18 cellular contexts compared by ENCODE assay signal in genomic region chr22:38290347-38290746, GRCh38. TPM values are rescaled to one million over a fixed set of nuclear protein-coding genes. Genes with fewer than 3 reads are reported as not detected.
DNase-seq lines count a peak whose midpoint lies in the region; ATAC-seq and TF ChIP-seq lines count a peak whose summit lies in the region.
"Had no signal": no experiment of that assay in that cellular context is flagged by ENCODE, and none has a peak within 500 bp of the region (broad histone marks: within the 10 kb centered on the region; RNA-seq: fewer than 3 reads in every experiment).

No MANE protein-coding gene starts in this region.

- no peak overlapping the region for H2BK120ac ChIP-seq in IMR-90 (ENCODE audit: low read depth, low read length)

- no peak overlapping the region for H3K18ac ChIP-seq in IMR-90 (ENCODE audit: low read depth, low read length)

- H4K8ac ChIP-seq in IMR-90 (ENCODE audit: low read depth in 2 of 2, low read length in 2 of 2) = no peak overlapping the region

- H3K79me1 ChIP-seq in IMR-90 (ENCODE audit: low read depth in 1 of 2, low read length in 2 of 2) = peaks cover 11 to 71% of the 10 kb centered on the region in 2 experiments

- H4K20me1 ChIP-seq in IMR-90 (ENCODE audit: insufficient read depth, low read length) = peaks cover 44% of the 10 kb centered on the region

- POLR2A ChIA-PET in IMR-90 (lab: Charles Lee; ENCODE audit: unreplicated experiment) = interaction anchor here (0.7 kb wide), 2 partner anchors 19 to 33 kb away, joined by 3 read pairs; no protein-coding TSS in a partner anchor
- POLR2A ChIA-PET in RWPE1 (lab: Yijun Ruan, JAX; ENCODE audit: low non-redundant PET) = no interaction called here

- H2AK5ac ChIP-seq in IMR-90 (ENCODE audit: low read depth, low read length) = no peak overlapping the region

- H2BK15ac ChIP-seq in IMR-90 (ENCODE audit: low read depth, low read length) = no peak overlapping the region

- no peak for TF ChIP-seq EP300 in tibial nerve (IDR thresholded peaks at IDR 0.05)
- TF ChIP-seq EP300 in esophagus muscularis mucosa (IDR thresholded peaks at IDR 0.05) = no peak

- no TSS peak for BruUV-seq in IMR-90 (replicated peaks; lab: Mats Ljungman, UMichigan)

- no peak overlapping the region for H4K91ac ChIP-seq in IMR-90 (ENCODE audit: insufficient read depth, low read depth, low read length)

- no peak for ATAC-seq in IMR-90 (ENCODE audit: low read depth)
- no peak for ATAC-seq in lower lobe of right lung
- ATAC-seq in HG02798 (IDR thresholded peaks at IDR 0.05; ENCODE audit: poor library complexity, unreplicated experiment) = no peak
- ATAC-seq: activated CD4-positive, alpha-beta T cell treated with anti-CD3 and anti-CD28 coated beads for 36 hours had no signal

- H3K4ac ChIP-seq in IMR-90 (ENCODE audit: low read depth, low read length) = no peak overlapping the region

- no peak overlapping the region for H4K5ac ChIP-seq in IMR-90 (ENCODE audit: low read depth, low read length)

- H3K23ac ChIP-seq in IMR-90 (ENCODE audit: low read depth, low read length) = no peak overlapping the region

- no peak overlapping the region for H3K56ac ChIP-seq in IMR-90 (ENCODE audit: extremely low read depth, insufficient read depth, low read length)

- H3K4me3 ChIP-seq in IMR-90 (ENCODE audit: insufficient read depth, low read depth, low read length) (no peak overlapping the region), lower lobe of right lung (no peak overlapping the region), tibial nerve (no peak overlapping the region), esophagus muscularis mucosa (no peak overlapping the region)
- H3K4me3 ChIP-seq: MG63, thoracic aorta had no signal

- intact Hi-C loops in IMR-90 (cut with micrococcal nuclease) (no loop called here), lower lobe of right lung (cut with DNase I) (no loop called here), esophagus muscularis mucosa (cut with DNase I) (no loop called here)

- H3K27me3 ChIP-seq in IMR-90 (ENCODE audit: control insufficient read depth, insufficient read depth, low read length) (no peaks in the 10 kb centered on the region), lower lobe of right lung (ENCODE audit: low read depth) (no peaks in the 10 kb centered on the region), tibial nerve (no peaks in the 10 kb centered on the region), esophagus muscularis mucosa (no peaks in the 10 kb centered on the region)
- H3K27me3 ChIP-seq: brain microvascular endothelial cell, MG63 had no signal

- CTCF ChIA-PET in IMR-90 (lab: Yijun Ruan, JAX) = interaction anchor here (0.6 kb wide), 1 partner anchor 683 kb away, joined by 4 read pairs; no protein-coding TSS in a partner anchor
- CTCF ChIA-PET in RWPE1 (lab: Yijun Ruan, JAX) = no interaction called here

- no peak overlapping the region for H3K4me2 ChIP-seq in IMR-90 (ENCODE audit: low read depth, low read length)

- H2BK5ac ChIP-seq in IMR-90 (ENCODE audit: low read depth, low read length, poor library complexity, severe bottlenecking) = no peak overlapping the region

- in situ Hi-C loops in IMR-90 (cut with MboI; ENCODE audit: low sequenced_read_pairs) = no loop called here

- DNase-seq in IMR-90 (no peak), RWPE1 (ENCODE audit: low spot score) (no peak), lower lobe of right lung (no peak), tibial nerve (ENCODE audit: low spot score in 2 of 2) (no peak), esophagus muscularis mucosa (ENCODE audit: extremely low spot score) (no peak), NCI-H2029 (lab: John Stamatoyannopoulos, UW) (no peak)
- DNase-seq: activated CD4-positive, alpha-beta T cell treated with anti-CD3 and anti-CD28 coated beads for 36 hours; AML-193; brain microvascular endothelial cell; foreskin fibroblast; left cardiac atrium; MG63; NCI-H1694 treated with DMSO at 0.1 percent for 48 hours; NCI-H226; NK-92 treated with Interleukin-12 subunit alpha and Interleukin-12 subunit beta, amount 100 ng/mL, for 24 hours; stimulated activated CD4-positive, alpha-beta T cell treated with anti-CD3 and anti-CD28 coated beads, Interleukin-15, amount 100 ng/mL, for 24 hours had no signal

- TF ChIP-seq CTCF in IMR-90 (conservative IDR thresholded peaks at IDR 0.05; ENCODE audit: low read depth, low read length) (no peak), RWPE1 (conservative IDR thresholded peaks at IDR 0.05; ENCODE audit: low read depth) (no peak), lower lobe of right lung (IDR thresholded peaks at IDR 0.05) (no peak), tibial nerve (IDR thresholded peaks at IDR 0.05) (no peak), esophagus muscularis mucosa (IDR thresholded peaks at IDR 0.05) (no peak)

- H3K9me3 ChIP-seq in IMR-90 (ENCODE audit: control insufficient read depth, insufficient read depth, low read length) = no peaks in the 10 kb centered on the region
- no peaks in the 10 kb centered on the region for H3K9me3 ChIP-seq in lower lobe of right lung
- H3K9me3 ChIP-seq in tibial nerve = no peaks in the 10 kb centered on the region
- H3K9me3 ChIP-seq in esophagus muscularis mucosa = no peaks in the 10 kb centered on the region
- H3K9me3 ChIP-seq: MG63, thoracic aorta had no signal

- TF ChIP-seq POLR2A in IMR-90 (IDR thresholded peaks at IDR 0.05; ENCODE audit: low read depth, low read length) = no peak
- TF ChIP-seq POLR2A in tibial nerve (IDR thresholded peaks at IDR 0.05) = no peak
- no peak for TF ChIP-seq POLR2A in esophagus muscularis mucosa (IDR thresholded peaks at IDR 0.05; ENCODE audit: low read depth)

- TF ChIP-seq RAD21 in IMR-90 (IDR thresholded peaks at IDR 0.05; ENCODE audit: low read length) = no peak

- no peak overlapping the region for H3K27ac ChIP-seq in IMR-90 (ENCODE audit: insufficient read depth, low read length)
- H3K27ac ChIP-seq in RWPE1 = peak overlapping the region; percentile 63
- peak overlapping the region; percentile 43 for H3K27ac ChIP-seq in lower lobe of right lung
- H3K27ac ChIP-seq in tibial nerve = peak overlapping the region in 3 of 4 donors; percentile 34 to 73 (median 58)
- peak overlapping the region in 1 of 4 donors; percentile 19 for H3K27ac ChIP-seq in esophagus muscularis mucosa (replicated peaks in 1 of 4)
- H3K27ac ChIP-seq: brain microvascular endothelial cell, thoracic aorta had no signal

- H3K36me3 ChIP-seq in IMR-90 (ENCODE audit: control insufficient read depth, insufficient read depth, low read length) (peaks cover 63% of the 10 kb centered on the region), lower lobe of right lung (peaks cover 63% of the 10 kb centered on the region), tibial nerve (peaks cover 0 to 75% (median 13%) of the 10 kb centered on the region in 3 donors), esophagus muscularis mucosa (peaks cover 30 to 66% (median 64%) of the 10 kb centered on the region in 4 donors)

- no peak overlapping the region for H3K14ac ChIP-seq in IMR-90 (replicated peaks; ENCODE audit: low read depth, low read length)

- H2AK9ac ChIP-seq in IMR-90 (replicated peaks; ENCODE audit: low read depth, low read length, poor library complexity) = peak overlapping the region; percentile 61

- no peak overlapping the region for H3K9ac ChIP-seq in IMR-90 (ENCODE audit: low read depth, low read length)

- no peak overlapping the region for H2BK20ac ChIP-seq in IMR-90 (ENCODE audit: low read depth, low read length)

- WGBS in IMR-90 (ENCODE audit: extremely low coverage in 2 of 2, insufficient read length in 1 of 2), 2 experiments = 83% methylated on average over 5 of the region's 8 CpGs; no CpG with 5 or more reads in 1 of the 2 experiments
- 81 to 87% methylated on average over 8 of the region's 8 CpGs for WGBS in tibial nerve, 2 donors
- WGBS in esophagus muscularis mucosa = 80% methylated on average over 3 of the region's 8 CpGs

- no peak overlapping the region for H2AFZ ChIP-seq in IMR-90 (replicated peaks; ENCODE audit: low read length, poor library complexity)

- dilution Hi-C loops in IMR-90 (cut with HindIII; ENCODE audit: low sequenced_read_pairs, unreplicated experiment) = no loop called here

- H3K4me1 ChIP-seq in IMR-90 (ENCODE audit: control insufficient read depth, insufficient read depth, low read length) (peaks cover 6% of the 10 kb centered on the region; the same call in 1 of the 2 replicates), lower lobe of right lung (peaks cover 4% of the 10 kb centered on the region), tibial nerve (peaks cover 0 to 34% (median 2%) of the 10 kb centered on the region in 4 donors), esophagus muscularis mucosa (peaks cover 4 to 33% (median 19%) of the 10 kb centered on the region in 4 donors)

- H3K9me1 ChIP-seq in IMR-90 (ENCODE audit: insufficient read depth, low read length) = peaks cover 10% of the 10 kb centered on the region

TF ChIP-seq in IMR-90, 13 proteins besides CTCF, POLR2A, EP300 and RAD21 (continues in another document):
- TF ChIP-seq MXI1 (IDR thresholded peaks at IDR 0.05; ENCODE audit: borderline replicate concordance, low read depth, low read length) (no peak), RFX5 (IDR thresholded peaks at IDR 0.05; ENCODE audit: low read depth, low read length) (no peak), SMC3 (IDR thresholded peaks at IDR 0.05; ENCODE audit: low read depth, low read length) (no peak), CHD1 (IDR thresholded peaks at IDR 0.05; ENCODE audit: low read depth, low read length) (no peak), BHLHE40 (IDR thresholded peaks at IDR 0.05; ENCODE audit: low read depth, low read length) (no peak), MAZ (IDR thresholded peaks at IDR 0.05; ENCODE audit: borderline replicate concordance, low read depth, low read length) (no peak), RCOR1 (IDR thresholded peaks at IDR 0.05; ENCODE audit: insufficient replicate concordance, low read length) (no peak), CEBPB (IDR thresholded peaks at IDR 0.05; ENCODE audit: low read depth, low read length) (no peak)

RNA-seq across cellular contexts. Expression of gene TMEM184B, which starts 17.5 kb away (rescaled TPM):
- total RNA-seq in IMR-90 (2012; rRNA removed) (9.1 and 9.2 TPM in 2 replicates), lower lobe of right lung (77.7 TPM), tibial nerve (100 to 1,000 TPM in 1 of 4 donors, 10 to 100 TPM in 3; 61.1 to 138 (median 72.0) TPM), esophagus muscularis mucosa (100 to 1,000 TPM in 1 of 4 donors, 10 to 100 TPM in 3; 39.4 to 108 (median 75.3) TPM)
- polyA plus RNA-seq in IMR-90 (2012; rRNA removed) = 81.1 and 87.5 TPM in 2 replicates
- 40.0 and 98.4 TPM in 2 replicates for polyA plus RNA-seq in IMR-90 (2012; cell fraction: cytosol; rRNA removed)
- polyA plus RNA-seq in IMR-90 (2012; cell fraction: nucleus; rRNA removed; ENCODE audit: low replicate concordance) = 132 and 272 TPM in 2 replicates

RNA-seq across cellular contexts. Expression of gene CSNK1E, which starts 26.9 kb away (rescaled TPM):
- total RNA-seq in IMR-90 (2012; rRNA removed) (114 and 116 TPM in 2 replicates), lower lobe of right lung (126 TPM), tibial nerve (100 to 1,000 TPM; 122 to 235 (median 164) TPM), esophagus muscularis mucosa (100 to 1,000 TPM in 1 of 4 donors, 10 to 100 TPM in 3; 67.9 to 102 (median 91.7) TPM)
- polyA plus RNA-seq in IMR-90 (2012; rRNA removed) = 270 and 276 TPM in 2 replicates
- 125 and 248 TPM in 2 replicates for polyA plus RNA-seq in IMR-90 (2012; cell fraction: cytosol; rRNA removed)
- 504 and 679 TPM in 2 replicates for polyA plus RNA-seq in IMR-90 (2012; cell fraction: nucleus; rRNA removed; ENCODE audit: low replicate concordance)
